In the genomic region with DNA sequence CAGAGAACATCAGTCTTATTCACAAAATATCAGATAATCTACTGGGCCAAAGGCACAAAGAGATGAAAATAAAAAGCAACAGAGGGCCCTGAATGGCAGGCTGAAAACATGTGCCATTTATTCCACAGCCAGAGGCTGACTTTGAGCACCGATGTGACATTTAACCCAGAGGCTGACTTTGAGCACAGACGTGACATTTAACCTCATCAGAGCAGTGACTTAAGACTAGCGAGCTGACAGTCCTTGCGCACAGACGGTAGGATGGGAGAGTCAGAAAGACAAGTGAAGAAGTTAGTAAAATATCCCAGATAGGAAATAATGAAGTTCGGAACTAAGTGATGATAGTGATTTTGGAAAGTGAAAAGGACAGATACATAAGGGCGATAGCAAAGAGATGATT, we compare ENCODE assay signal across 17 cellular contexts.
A peak's percentile ranks its signal among the peaks of the same experiment; 100 is the strongest.
DNase-seq lines count a peak whose midpoint lies in the region; ATAC-seq, FAIRE-seq and TF ChIP-seq lines count a peak whose summit lies in the region.
"Had no signal": no experiment of that assay in that cellular context is flagged by ENCODE, and none has a peak within 500 bp of the region (broad histone marks: within the 10 kb centered on the region; RNA-seq: fewer than 3 reads in every experiment).

No MANE protein-coding gene starts in this region.

- H2AFZ ChIP-seq in ACC112 (ENCODE audit: low read length, unreplicated experiment) (no peak overlapping the region), endothelial cell of umbilical vein (ENCODE audit: low read depth, low read length) (no peak overlapping the region)

- dilution Hi-C loops in endothelial cell of umbilical vein (cut with MboI; ENCODE audit: extremely low pct_ligation_motif_present, low sequenced_read_pairs): no loop called here

- no peak overlapping the region for H3K4me3 Mint-ChIP-seq in CD4-positive, alpha-beta memory T cell
- H3K4me3 Mint-ChIP-seq in activated CD8-positive, alpha-beta T cell treated with anti-CD3 and anti-CD28 coated beads for 36 hours: no peak overlapping the region
- H3K4me3 Mint-ChIP-seq: activated CD4-positive, alpha-beta memory T cell treated with anti-CD3 and anti-CD28 coated beads, Interleukin-2, amount 10 ng/mL, durations not matched to agents 7 days and 5 days; type B pancreatic cell had no signal

- no peaks in the 10 kb centered on the region for H3K9me3 ChIP-seq in CD4-positive, alpha-beta memory T cell (ENCODE audit: control insufficient read depth in 1 of 2, low read length in 2 of 2)
- H3K9me3 ChIP-seq in endothelial cell of umbilical vein (replicated peaks; ENCODE audit: control insufficient read depth, insufficient read depth, low read length) (no peaks in the 10 kb centered on the region), thyroid gland (no peaks in the 10 kb centered on the region)
- H3K9me3 ChIP-seq: pancreas had no signal

- H3K4me1 ChIP-seq in ACC112 (ENCODE audit: control insufficient read depth, insufficient read depth, low read length, unreplicated experiment): peaks cover 15% of the 10 kb centered on the region
- H3K4me1 ChIP-seq in CD4-positive, alpha-beta memory T cell (ENCODE audit: insufficient read depth, low read length): peaks cover 51% of the 10 kb centered on the region
- H3K4me1 ChIP-seq in endothelial cell of umbilical vein (ENCODE audit: control insufficient read depth, extremely low read depth, insufficient read depth, low read length): peaks cover 19% of the 10 kb centered on the region
- peaks cover 0 to 5% of the 10 kb centered on the region in 2 donors for H3K4me1 ChIP-seq in thyroid gland
- H3K4me1 ChIP-seq: pancreas had no signal

- H3K27ac ChIP-seq in ACC112 (ENCODE audit: low read depth, low read length) (peak overlapping the region; percentile 73), endothelial cell of umbilical vein (ENCODE audit: insufficient read depth, low read depth, low read length) (peak overlapping the region; percentile 48), thyroid gland (no peak overlapping the region)
- no peak overlapping the region for H3K27ac ChIP-seq in CD4-positive, alpha-beta memory T cell (ENCODE audit: low read depth, low read length)
- H3K27ac ChIP-seq: pancreas had no signal

- peaks cover 53 to 80% (median 68%) of the 10 kb centered on the region in 4 donors for H3K4me1 Mint-ChIP-seq in CD4-positive, alpha-beta memory T cell
- peaks cover 66% of the 10 kb centered on the region for H3K4me1 Mint-ChIP-seq in activated CD8-positive, alpha-beta T cell treated with anti-CD3 and anti-CD28 coated beads for 36 hours (ENCODE audit: low read depth)

- POLR2A ChIA-PET in CD4-positive, alpha-beta memory T cell (lab: Charles Lee; ENCODE audit: partially characterized antibody): interaction anchor here (0.8 kb wide), 1 partner anchor 135 kb away, joined by 3 read pairs; no protein-coding TSS in a partner anchor
- POLR2A ChIA-PET in activated CD8-positive, alpha-beta T cell treated with anti-CD3 and anti-CD28 coated beads for 36 hours (lab: Charles Lee): interaction anchor here (1.0 kb wide), 1 partner anchor 73 kb away, joined by 3 read pairs; no protein-coding TSS in a partner anchor
- POLR2A ChIA-PET in endothelial cell of umbilical vein (lab: Charles Lee): no interaction called here

- H3K36me3 ChIP-seq in ACC112 (ENCODE audit: insufficient read depth, low read length) (no peaks in the 10 kb centered on the region), endothelial cell of umbilical vein (ENCODE audit: control insufficient read depth in 2 of 2, extremely low read depth in 1 of 2, insufficient read depth in 2 of 2, low read length in 2 of 2) (peaks cover 21 to 59% of the 10 kb centered on the region in 2 experiments), thyroid gland (no peaks in the 10 kb centered on the region)
- H3K36me3 ChIP-seq in CD4-positive, alpha-beta memory T cell (ENCODE audit: insufficient read depth, low read length): peaks cover 60% of the 10 kb centered on the region
- H3K36me3 ChIP-seq: pancreas had no signal

- peak overlapping the region in 6 of 7 donors; percentile 4 to 86 (median 62) for H3K27ac Mint-ChIP-seq in CD4-positive, alpha-beta memory T cell
- peak overlapping the region; percentile 94 for H3K27ac Mint-ChIP-seq in activated CD8-positive, alpha-beta T cell treated with anti-CD3 and anti-CD28 coated beads for 36 hours
- H3K27ac Mint-ChIP-seq: type B pancreatic cell had no signal

- H3K36me3 Mint-ChIP-seq in CD4-positive, alpha-beta memory T cell: peaks cover 46 to 86% of the 10 kb centered on the region in 2 donors
- peaks cover 28% of the 10 kb centered on the region for H3K36me3 Mint-ChIP-seq in activated CD8-positive, alpha-beta T cell treated with anti-CD3 and anti-CD28 coated beads for 36 hours (ENCODE audit: low read depth)

- H3K9me3 Mint-ChIP-seq in CD4-positive, alpha-beta memory T cell: no peaks in the 10 kb centered on the region
- H3K9me3 Mint-ChIP-seq in activated CD8-positive, alpha-beta T cell treated with anti-CD3 and anti-CD28 coated beads for 36 hours: no peaks in the 10 kb centered on the region
- H3K9me3 Mint-ChIP-seq: activated CD4-positive, alpha-beta memory T cell treated with anti-CD3 and anti-CD28 coated beads, Interleukin-2, amount 10 ng/mL, durations not matched to agents 7 days and 5 days had no signal

- H3K9ac ChIP-seq in endothelial cell of umbilical vein (replicated peaks; ENCODE audit: extremely low read depth, insufficient read depth, low read length): no peak overlapping the region

- DNase-seq in CD4-positive, alpha-beta memory T cell: no peak
- peak; percentile 53 for DNase-seq in activated CD8-positive, alpha-beta T cell treated with anti-CD3 and anti-CD28 coated beads for 36 hours
- DNase-seq in endothelial cell of umbilical vein (ENCODE audit: low read depth, low spot score) (no peak), thyroid gland (no peak), NCI-H82 (lab: John Stamatoyannopoulos, UW) (no peak), SW480 (ENCODE audit: low spot score) (no peak)
- DNase-seq: activated CD4-positive, alpha-beta memory T cell treated with anti-CD3 and anti-CD28 coated beads, Interleukin-2, amount 10 ng/mL, durations not matched to agents 7 days and 5 days; GOT3; Karpas-422; NCI-H1048; NCI-H2081; NCI-H510A; pancreas had no signal

- H3K9me1 ChIP-seq in endothelial cell of umbilical vein (replicated peaks; ENCODE audit: control insufficient read depth, extremely low read depth, insufficient read depth, low read length): no peaks in the 10 kb centered on the region

- no peaks in the 10 kb centered on the region for H3K27me3 Mint-ChIP-seq in CD4-positive, alpha-beta memory T cell
- no peaks in the 10 kb centered on the region for H3K27me3 Mint-ChIP-seq in activated CD8-positive, alpha-beta T cell treated with anti-CD3 and anti-CD28 coated beads for 36 hours
- H3K27me3 Mint-ChIP-seq: activated CD4-positive, alpha-beta memory T cell treated with anti-CD3 and anti-CD28 coated beads, Interleukin-2, amount 10 ng/mL, durations not matched to agents 7 days and 5 days had no signal

- no peak for TF ChIP-seq CTCF in activated CD8-positive, alpha-beta T cell treated with anti-CD3 and anti-CD28 coated beads for 36 hours (IDR thresholded peaks at IDR 0.05)
- TF ChIP-seq CTCF in endothelial cell of umbilical vein (IDR thresholded peaks at IDR 0.05; ENCODE audit: extremely low read depth in 1 of 2, insufficient read depth in 1 of 2, low read depth in 1 of 2, low read length in 2 of 2) (no peak), thyroid gland (IDR thresholded peaks at IDR 0.05) (no peak)

- 78 to 83% methylated on average over 7 of the region's 7 CpGs for WGBS in thyroid gland, 2 donors

- no peak overlapping the region for H3K4me3 ChIP-seq in ACC112 (ENCODE audit: low read depth, low read length)
- H3K4me3 ChIP-seq in CD4-positive, alpha-beta memory T cell (ENCODE audit: low read length in 2 of 2): no peak overlapping the region
- no peak overlapping the region for H3K4me3 ChIP-seq in endothelial cell of umbilical vein (replicated peaks in 1 of 3; ENCODE audit: insufficient read depth in 1 of 3, low read depth in 1 of 3, low read length in 3 of 3)
- H3K4me3 ChIP-seq in thyroid gland (replicated peaks in 1 of 3): no peak overlapping the region
- H3K4me3 ChIP-seq: pancreas had no signal

- no peak overlapping the region for H3K4me2 ChIP-seq in endothelial cell of umbilical vein (ENCODE audit: insufficient read depth, low read length)

- TF ChIP-seq POLR2A in endothelial cell of umbilical vein (IDR thresholded peaks at IDR 0.05; ENCODE audit: low read depth, low read length) (no peak), thyroid gland (IDR thresholded peaks at IDR 0.05) (no peak)

- ATAC-seq in activated CD8-positive, alpha-beta T cell treated with anti-CD3 and anti-CD28 coated beads for 36 hours: peak; percentile 24
- no peak for ATAC-seq in HG03159 (IDR thresholded peaks at IDR 0.05; ENCODE audit: unreplicated experiment)
- ATAC-seq: pancreas, sciatic nerve had no signal

- no peak for FAIRE-seq in endothelial cell of umbilical vein (lab: Jason Lieb, UNC)
- FAIRE-seq: pancreas had no signal

- no peaks in the 10 kb centered on the region for H3K79me2 ChIP-seq in ACC112 (ENCODE audit: control insufficient read depth, insufficient read depth, low read length, unreplicated experiment)
- H3K79me2 ChIP-seq in endothelial cell of umbilical vein (ENCODE audit: control insufficient read depth, insufficient read depth, low read length): peaks cover 62% of the 10 kb centered on the region

- BruUV-seq in endothelial cell of umbilical vein (replicated peaks; lab: Mats Ljungman, UMichigan): no TSS peak

- intact Hi-C loops in CD4-positive, alpha-beta memory T cell (cut with micrococcal nuclease): loop anchor here (5.0 kb wide), 3 partner anchors 242 to 587 kb away; no protein-coding TSS in a partner anchor
- intact Hi-C loops in activated CD8-positive, alpha-beta T cell treated with anti-CD3 and anti-CD28 coated beads for 36 hours (cut with micrococcal nuclease): loop anchor here (5.0 kb wide), 3 partner anchors 62 to 127 kb away; no protein-coding TSS in a partner anchor
- intact Hi-C loops in endothelial cell of umbilical vein (cut with micrococcal nuclease): loop anchor here (5.0 to 10.0 kb wide), 2 partner anchors 237 to 464 kb away; no protein-coding TSS in a partner anchor
- intact Hi-C loops in thyroid gland (cut with DNase I): no loop called here

- H3K27me3 ChIP-seq in ACC112 (ENCODE audit: insufficient read depth, low read length) (no peaks in the 10 kb centered on the region), endothelial cell of umbilical vein (ENCODE audit: control insufficient read depth in 2 of 2, insufficient read depth in 2 of 2, low read length in 2 of 2) (no peaks in the 10 kb centered on the region), thyroid gland (no peaks in the 10 kb centered on the region)
- no peaks in the 10 kb centered on the region for H3K27me3 ChIP-seq in CD4-positive, alpha-beta memory T cell (ENCODE audit: insufficient read depth, low read length)
- H3K27me3 ChIP-seq: pancreas had no signal

- H4K20me1 ChIP-seq in endothelial cell of umbilical vein (replicated peaks; ENCODE audit: control insufficient read depth, extremely low read depth, insufficient read depth, low read length): no peaks in the 10 kb centered on the region

- CTCF ChIA-PET in CD4-positive, alpha-beta memory T cell (lab: Charles Lee; ENCODE audit: partially characterized antibody): interaction anchor here (2.6 to 3.3 kb wide), 4 partner anchors 16 to 586 kb away, joined by 9 to 24 read pairs (median 12); no protein-coding TSS in a partner anchor
- CTCF ChIA-PET in activated CD8-positive, alpha-beta T cell treated with anti-CD3 and anti-CD28 coated beads for 36 hours (lab: Charles Lee): interaction anchor here (1.3 to 8.8 kb wide), 7 partner anchors 12 to 127 kb away, joined by 3 to 80 read pairs (median 10); no protein-coding TSS in a partner anchor
- CTCF ChIA-PET in endothelial cell of umbilical vein (lab: Charles Lee): interaction anchor here (0.9 to 2.9 kb wide), 3 partner anchors 8 to 602 kb away, joined by 3 to 11 read pairs (median 7); no protein-coding TSS in a partner anchor

Comparison
In these comparisons a context has a peak if more than half of its experiments do, and no peak if none do; other contexts are left out.
1. H3K27ac ChIP-seq: peak in ACC112 (single experiment) and endothelial cell of umbilical vein (single experiment); none in CD4-positive, alpha-beta memory T cell (single experiment) and thyroid gland (0 of 3).